In genomic region chr19:47258434-47258833, GRCh38 we compare ENCODE assay signal across 10 cellular contexts. TPM values are rescaled to one million over a fixed set of nuclear protein-coding genes. Genes with fewer than 3 reads are reported as not detected.
DNase-seq lines count a peak whose midpoint lies in the region; ATAC-seq and TF ChIP-seq lines count a peak whose summit lies in the region.
"Had no signal": no experiment of that assay in that cellular context is flagged by ENCODE, and none has a peak within 500 bp of the region (broad histone marks: within the 10 kb centered on the region; RNA-seq: fewer than 3 reads in every experiment).

No MANE protein-coding gene starts in this region.

- in situ Hi-C loops in astrocyte of the cerebellum (cut with HindIII; ENCODE audit: low sequenced_read_pairs): no loop called here

- TF ChIP-seq POLR2A in tibial nerve (IDR thresholded peaks at IDR 0.05): no peak

- no peak overlapping the region for H3K4ac ChIP-seq in mesenchymal stem cell (ENCODE audit: low read depth in 1 of 2, low read length in 2 of 2)

- H3K36me3 Mint-ChIP-seq in activated naive CD4-positive, alpha-beta T cell treated with anti-CD3 and anti-CD28 coated beads, Interleukin-2, amount 50 U/mL, for 24 hours: peaks cover 23% of the 10 kb centered on the region

- H3K27ac ChIP-seq in mesenchymal stem cell (ENCODE audit: low read length, poor library complexity, severe bottlenecking) (peak overlapping the region; percentile 98), tibial nerve (peak overlapping the region; percentile 77 to 98 (median 90))
- H3K27ac ChIP-seq in effector memory CD4-positive, alpha-beta T cell (ENCODE audit: insufficient read depth, low read length, poor library complexity, severe bottlenecking): no peak overlapping the region

- H3K9me3 ChIP-seq in mesenchymal stem cell (ENCODE audit: control insufficient read depth, low read length): no peaks in the 10 kb centered on the region
- H3K9me3 ChIP-seq in tibial nerve: no peaks in the 10 kb centered on the region
- no peaks in the 10 kb centered on the region for H3K9me3 ChIP-seq in effector memory CD4-positive, alpha-beta T cell (ENCODE audit: control insufficient read depth, low read length)

- peak overlapping the region; percentile 39 for H2BK120ac ChIP-seq in mesenchymal stem cell (ENCODE audit: low read depth, low read length)

- H3K9me3 Mint-ChIP-seq in activated naive CD4-positive, alpha-beta T cell treated with anti-CD3 and anti-CD28 coated beads, Interleukin-2, amount 50 U/mL, for 24 hours: no peaks in the 10 kb centered on the region

- peak overlapping the region; percentile 71 for H2AK5ac ChIP-seq in mesenchymal stem cell (ENCODE audit: low read length, severe bottlenecking)

- peaks cover 41% of the 10 kb centered on the region for H3K4me1 Mint-ChIP-seq in activated naive CD4-positive, alpha-beta T cell treated with anti-CD3 and anti-CD28 coated beads, Interleukin-2, amount 50 U/mL, for 24 hours

- no peak overlapping the region for H2AFZ ChIP-seq in mesenchymal stem cell (ENCODE audit: low read depth, low read length)

- H3K4me3 Mint-ChIP-seq in activated naive CD4-positive, alpha-beta T cell treated with anti-CD3 and anti-CD28 coated beads, Interleukin-2, amount 50 U/mL, for 24 hours: peak overlapping the region; percentile 93

- H3K9ac ChIP-seq in mesenchymal stem cell (ENCODE audit: low read length): peak overlapping the region; percentile 93

- H4K91ac ChIP-seq in mesenchymal stem cell (ENCODE audit: low read length): no peak overlapping the region

- no peak for ATAC-seq in HG02623 (IDR thresholded peaks at IDR 0.05; ENCODE audit: unreplicated experiment)

- H3K27ac Mint-ChIP-seq in activated naive CD4-positive, alpha-beta T cell treated with anti-CD3 and anti-CD28 coated beads, Interleukin-2, amount 50 U/mL, for 24 hours: peak overlapping the region; percentile 68

- TF ChIP-seq CTCF in astrocyte of the cerebellum (IDR thresholded peaks at IDR 0.05; ENCODE audit: low read depth, low read length, missing control alignments) (no peak), tibial nerve (IDR thresholded peaks at IDR 0.05) (no peak)

- H3K36me3 ChIP-seq in mesenchymal stem cell (ENCODE audit: control insufficient read depth in 1 of 2, insufficient read depth in 2 of 2, low read depth in 1 of 2, low read length in 2 of 2) (peaks cover 43 to 44% of the 10 kb centered on the region in 2 experiments), tibial nerve (peaks cover 0 to 52% (median 16%) of the 10 kb centered on the region in 3 donors)
- peaks cover 37% of the 10 kb centered on the region for H3K36me3 ChIP-seq in effector memory CD4-positive, alpha-beta T cell (ENCODE audit: control insufficient read depth, insufficient read depth, low read length)

- H3K27me3 Mint-ChIP-seq in activated naive CD4-positive, alpha-beta T cell treated with anti-CD3 and anti-CD28 coated beads, Interleukin-2, amount 50 U/mL, for 24 hours: no peaks in the 10 kb centered on the region

- peaks cover 26% of the 10 kb centered on the region for H3K4me1 ChIP-seq in mesenchymal stem cell (ENCODE audit: control insufficient read depth, insufficient read depth, low read depth, low read length)
- H3K4me1 ChIP-seq in tibial nerve: peaks cover 0 to 43% (median 20%) of the 10 kb centered on the region in 4 donors
- H3K4me1 ChIP-seq in effector memory CD4-positive, alpha-beta T cell (ENCODE audit: control insufficient read depth, insufficient read depth, low read length, poor library complexity, severe bottlenecking): peaks cover 9% of the 10 kb centered on the region

- no peak overlapping the region for H3K23ac ChIP-seq in mesenchymal stem cell (ENCODE audit: low read length in 2 of 2)

- no peak overlapping the region for H3K4me2 ChIP-seq in mesenchymal stem cell (ENCODE audit: low read length, poor library complexity, severe bottlenecking)

- no peak for DNase-seq in activated naive CD4-positive, alpha-beta T cell treated with Interleukin-2 at 50 U/mL for 16 hours
- no peak for DNase-seq in astrocyte of the cerebellum (ENCODE audit: low read depth)
- DNase-seq in mesenchymal stem cell: no peak
- DNase-seq in tibial nerve (ENCODE audit: low spot score in 2 of 2): no peak
- no peak for DNase-seq in effector memory CD4-positive, alpha-beta T cell
- no peak for DNase-seq in NCI-H2171 (lab: John Stamatoyannopoulos, UW)
- DNase-seq: activated CD4-positive, CD25-positive, alpha-beta regulatory T cell treated with anti-CD3 and anti-CD28 coated beads, Interleukin-2, amount 50 U/mL, for 72 hours; DMS 273 treated with DMSO at 0.1 percent for 48 hours had no signal

- WGBS in mesenchymal stem cell: 91% methylated on average over 9 of the region's 9 CpGs
- WGBS in tibial nerve, 2 donors: 82 to 83% methylated on average over 9 of the region's 9 CpGs

- H4K8ac ChIP-seq in mesenchymal stem cell (ENCODE audit: low read length): no peak overlapping the region

- no peak overlapping the region for H3K14ac ChIP-seq in mesenchymal stem cell (ENCODE audit: low read length in 2 of 2)

- H2BK5ac ChIP-seq in mesenchymal stem cell (ENCODE audit: low read depth, low read length, poor library complexity, severe bottlenecking): no peak overlapping the region

- no peak overlapping the region for H2BK15ac ChIP-seq in mesenchymal stem cell (ENCODE audit: low read depth, poor library complexity, severe bottlenecking)

- no peak overlapping the region for H3K18ac ChIP-seq in mesenchymal stem cell (ENCODE audit: low read depth in 1 of 2, low read length in 2 of 2)

- no peaks in the 10 kb centered on the region for H3K27me3 ChIP-seq in mesenchymal stem cell (ENCODE audit: control insufficient read depth in 1 of 2, insufficient read depth in 1 of 2, low read length in 2 of 2)
- H3K27me3 ChIP-seq in tibial nerve: no peaks in the 10 kb centered on the region
- no peaks in the 10 kb centered on the region for H3K27me3 ChIP-seq in effector memory CD4-positive, alpha-beta T cell (replicated peaks; ENCODE audit: control insufficient read depth, insufficient read depth, low read length, poor library complexity, severe bottlenecking)

- H3K4me3 ChIP-seq in astrocyte of the cerebellum (ENCODE audit: low read depth, low read length): peak overlapping the region; percentile 47
- H3K4me3 ChIP-seq in mesenchymal stem cell (ENCODE audit: insufficient read depth in 1 of 2, low read depth in 1 of 2, low read length in 2 of 2): peak overlapping the region in 1 of 2 experiments; percentile 87
- H3K4me3 ChIP-seq in tibial nerve: peak overlapping the region in 2 of 4 donors; percentile 69 to 78
- no peak overlapping the region for H3K4me3 ChIP-seq in effector memory CD4-positive, alpha-beta T cell (ENCODE audit: insufficient read depth, low read depth, low read length, poor library complexity, severe bottlenecking)

- no peak for TF ChIP-seq EP300 in tibial nerve (IDR thresholded peaks at IDR 0.05)

- H3K79me1 ChIP-seq in mesenchymal stem cell (replicated peaks; ENCODE audit: low read length, poor library complexity, severe bottlenecking): peaks cover 25% of the 10 kb centered on the region

- no peak overlapping the region for H2BK12ac ChIP-seq in mesenchymal stem cell (ENCODE audit: low read length in 2 of 2)

RNA-seq across cellular contexts. Expression of gene CCDC9, which starts 2.1 kb away (rescaled TPM):
- 16.8 TPM for polyA plus RNA-seq in mesenchymal stem cell (2013, experiment 1 of 2)
- polyA plus RNA-seq in mesenchymal stem cell (2013, experiment 2 of 2): 18.0 TPM
- total RNA-seq in tibial nerve: 10 to 100 TPM; 23.8 to 39.0 (median 32.7) TPM

RNA-seq across cellular contexts. Expression of gene INAFM1, which starts 16.3 kb away (rescaled TPM):
- 10.7 TPM for polyA plus RNA-seq in mesenchymal stem cell (2013, experiment 1 of 2)
- 11.4 TPM for polyA plus RNA-seq in mesenchymal stem cell (2013, experiment 2 of 2)
- total RNA-seq in tibial nerve: 10 to 100 TPM in 3 of 4 donors, 1 to 10 TPM in 1; 9.6 to 33.9 (median 25.4) TPM

RNA-seq across cellular contexts. Expression of gene BBC3, which starts 27.4 kb away (rescaled TPM):
- 7.2 TPM for polyA plus RNA-seq in mesenchymal stem cell (2013, experiment 1 of 2)
- polyA plus RNA-seq in mesenchymal stem cell (2013, experiment 2 of 2): 7.0 TPM
- total RNA-seq in tibial nerve: 10 to 100 TPM in 1 of 4 donors, 1 to 10 TPM in 3; 2.8 to 11.0 (median 6.3) TPM

RNA-seq across cellular contexts. Expression of gene C5AR1, which starts 51.2 kb away (rescaled TPM):
- 0.33 TPM for polyA plus RNA-seq in mesenchymal stem cell (2013, experiment 1 of 2)
- polyA plus RNA-seq in mesenchymal stem cell (2013, experiment 2 of 2): 0.33 TPM
- total RNA-seq in tibial nerve: 10 to 100 TPM in 3 of 4 donors, 1 to 10 TPM in 1; 5.0 to 34.5 (median 12.7) TPM
